In genomic region chr11:117074122-117074521, GRCh38 we compare ENCODE assay signal across 10 cellular contexts.
DNase-seq lines count a peak whose midpoint lies in the region; ATAC-seq lines count a peak whose summit lies in the region.
"Had no signal": no experiment of that assay in that cellular context is flagged by ENCODE, and none has a peak within 500 bp of the region (broad histone marks: within the 10 kb centered on the region; RNA-seq: fewer than 3 reads in every experiment).

No MANE protein-coding gene starts in this region.

- H3K4me3 Mint-ChIP-seq in activated T-cell treated with anti-CD3 and anti-CD28 coated beads, Interleukin-2, amount 50 U/mL, for 24 hours: peak overlapping the region; percentile 8
- no peak overlapping the region for H3K4me3 Mint-ChIP-seq in dendritic cell treated with granulocyte-macrophage colony-stimulating factor and Interleukin-4, amounts not matched to agents 40 ng/mL and 50 ng/mL, for 4 days
- peak overlapping the region; percentile 10 to 51 for H3K4me3 Mint-ChIP-seq in stimulated activated naive CD8-positive, alpha-beta T cell treated with anti-CD3 and anti-CD28 coated beads, Interleukin-15, amount 100 ng/mL, for 72 hours

- ATAC-seq in stimulated activated naive CD8-positive, alpha-beta T cell treated with anti-CD3 and anti-CD28 coated beads, Interleukin-15, amount 100 ng/mL, for 72 hours: no peak
- ATAC-seq in GM19395 (IDR thresholded peaks at IDR 0.05; ENCODE audit: unreplicated experiment) (no peak), HG02759 (IDR thresholded peaks at IDR 0.05; ENCODE audit: unreplicated experiment) (no peak)
- ATAC-seq: left lobe of liver had no signal

- H3K27me3 Mint-ChIP-seq in activated T-cell treated with anti-CD3 and anti-CD28 coated beads, Interleukin-2, amount 50 U/mL, for 24 hours: no peaks in the 10 kb centered on the region
- H3K27me3 Mint-ChIP-seq in dendritic cell treated with granulocyte-macrophage colony-stimulating factor and Interleukin-4, amounts not matched to agents 40 ng/mL and 50 ng/mL, for 4 days: no peaks in the 10 kb centered on the region
- no peaks in the 10 kb centered on the region for H3K27me3 Mint-ChIP-seq in stimulated activated naive CD8-positive, alpha-beta T cell treated with anti-CD3 and anti-CD28 coated beads, Interleukin-15, amount 100 ng/mL, for 72 hours

- peak overlapping the region; percentile 73 for H3K27ac Mint-ChIP-seq in activated T-cell treated with anti-CD3 and anti-CD28 coated beads, Interleukin-2, amount 50 U/mL, for 24 hours
- peak overlapping the region; percentile 43 for H3K27ac Mint-ChIP-seq in dendritic cell treated with granulocyte-macrophage colony-stimulating factor and Interleukin-4, amounts not matched to agents 40 ng/mL and 50 ng/mL, for 4 days
- H3K27ac Mint-ChIP-seq in stimulated activated naive CD8-positive, alpha-beta T cell treated with anti-CD3 and anti-CD28 coated beads, Interleukin-15, amount 100 ng/mL, for 72 hours: peak overlapping the region in 1 of 2 donors; percentile 73

- peaks cover 70% of the 10 kb centered on the region for H3K4me1 Mint-ChIP-seq in activated T-cell treated with anti-CD3 and anti-CD28 coated beads, Interleukin-2, amount 50 U/mL, for 24 hours (ENCODE audit: low read depth)
- peaks cover 35% of the 10 kb centered on the region for H3K4me1 Mint-ChIP-seq in dendritic cell treated with granulocyte-macrophage colony-stimulating factor and Interleukin-4, amounts not matched to agents 40 ng/mL and 50 ng/mL, for 4 days (ENCODE audit: low read depth)
- peaks cover 70% of the 10 kb centered on the region for H3K4me1 Mint-ChIP-seq in stimulated activated naive CD8-positive, alpha-beta T cell treated with anti-CD3 and anti-CD28 coated beads, Interleukin-15, amount 100 ng/mL, for 72 hours

- H3K9me3 Mint-ChIP-seq in activated T-cell treated with anti-CD3 and anti-CD28 coated beads, Interleukin-2, amount 50 U/mL, for 24 hours: no peaks in the 10 kb centered on the region
- no peaks in the 10 kb centered on the region for H3K9me3 Mint-ChIP-seq in dendritic cell treated with granulocyte-macrophage colony-stimulating factor and Interleukin-4, amounts not matched to agents 40 ng/mL and 50 ng/mL, for 4 days
- no peaks in the 10 kb centered on the region for H3K9me3 Mint-ChIP-seq in stimulated activated naive CD8-positive, alpha-beta T cell treated with anti-CD3 and anti-CD28 coated beads, Interleukin-15, amount 100 ng/mL, for 72 hours

- peaks cover 5% of the 10 kb centered on the region for H3K36me3 Mint-ChIP-seq in activated T-cell treated with anti-CD3 and anti-CD28 coated beads, Interleukin-2, amount 50 U/mL, for 24 hours (ENCODE audit: low read depth)
- H3K36me3 Mint-ChIP-seq in dendritic cell treated with granulocyte-macrophage colony-stimulating factor and Interleukin-4, amounts not matched to agents 40 ng/mL and 50 ng/mL, for 4 days (ENCODE audit: low read depth): no peaks in the 10 kb centered on the region

- intact Hi-C loops in dendritic cell treated with granulocyte-macrophage colony-stimulating factor and Interleukin-4, amounts not matched to agents 40 ng/mL and 50 ng/mL, for 4 days (cut with micrococcal nuclease): no loop called here

- no peak for DNase-seq in activated T-cell treated with anti-CD3 and anti-CD28 coated beads, Interleukin-2, amount 50 U/mL, for 24 hours
- DNase-seq in activated T-cell treated with anti-CD3 and anti-CD28 coated beads for 4 hours (no peak), SKM-1 (lab: John Stamatoyannopoulos, UW; ENCODE audit: unreplicated experiment) (peak; percentile 15)
- no peak for DNase-seq in stimulated activated naive CD8-positive, alpha-beta T cell treated with anti-CD3 and anti-CD28 coated beads, Interleukin-15, amount 100 ng/mL, for 72 hours
- DNase-seq in stimulated activated CD4-positive, alpha-beta T cell treated with anti-CD3 and anti-CD28 coated beads, Interleukin-2, amount 100 ng/mL, for 48 hours: no peak
- DNase-seq: heart left ventricle had no signal
